Comparison of ENCODE assay signal across 10 cellular contexts in genomic region chr16:27405546-27406451, GRCh38. TPM values are rescaled to one million over a fixed set of nuclear protein-coding genes. Genes with fewer than 3 reads are reported as not detected.
A peak's percentile ranks its signal among the peaks of the same experiment; 100 is the strongest.
DNase-seq lines count a peak whose midpoint lies in the region; ATAC-seq and TF ChIP-seq lines count a peak whose summit lies in the region.
"Had no signal": no experiment of that assay in that cellular context is flagged by ENCODE, and none has a peak within 500 bp of the region (broad histone marks: within the 10 kb centered on the region; RNA-seq: fewer than 3 reads in every experiment).

No MANE protein-coding gene starts in this region.

- H3K4me1 Mint-ChIP-seq in central memory CD8-positive, alpha-beta T cell = peaks cover 81% of the 10 kb centered on the region

- peaks cover 4% of the 10 kb centered on the region for H3K4me1 ChIP-seq in testis

- no peak for TF ChIP-seq CTCF in testis (IDR thresholded peaks at IDR 0.05)

- H3K27ac ChIP-seq in testis = no peak overlapping the region
- H3K27ac ChIP-seq: dorsolateral prefrontal cortex had no signal

- no peaks in the 10 kb centered on the region for H3K9me3 ChIP-seq in testis

- H3K4me3 ChIP-seq in testis = no peak overlapping the region
- H3K4me3 ChIP-seq: dorsolateral prefrontal cortex had no signal

- peak overlapping the region; percentile 98 for H3K4me3 Mint-ChIP-seq in central memory CD8-positive, alpha-beta T cell

- H3K27ac Mint-ChIP-seq in central memory CD8-positive, alpha-beta T cell (ENCODE audit: low read depth) = peak overlapping the region; percentile 100

- H3K27me3 Mint-ChIP-seq in central memory CD8-positive, alpha-beta T cell = no peaks in the 10 kb centered on the region

- intact Hi-C loops in testis (cut with DNase I; ENCODE audit: low total_unique reads) = no loop called here

- peak; percentile 89 for DNase-seq in activated CD4-positive, alpha-beta T cell treated with anti-CD3 and anti-CD28 coated beads for 48 hours
- no peak for DNase-seq in central memory CD8-positive, alpha-beta T cell (ENCODE audit: low spot score in 2 of 2)
- DNase-seq in stimulated activated CD4-positive, alpha-beta T cell treated with anti-CD3 and anti-CD28 coated beads, TNF-alpha, amount 100 ng/mL, for 4 hours (ENCODE audit: low read depth in 3 of 3) = peak; percentile 48 to 65 (median 52)
- DNase-seq in testis = no peak
- no peak for DNase-seq in SHP77 (lab: John Stamatoyannopoulos, UW)
- DNase-seq in NCI-H1417 treated with DMSO at 0.1 percent for 48 hours (lab: John Stamatoyannopoulos, UW) = no peak
- DNase-seq: dorsolateral prefrontal cortex, SHP77 treated with DMSO at 0.1 percent for 48 hours had no signal

- no peaks in the 10 kb centered on the region for H3K27me3 ChIP-seq in testis

- H3K36me3 ChIP-seq in testis (ENCODE audit: low read depth, missing control alignments) = no peaks in the 10 kb centered on the region

- ATAC-seq in central memory CD8-positive, alpha-beta T cell (replicated peaks; ENCODE audit: extremely low read depth, poor library complexity, severe bottlenecking) = no peak
- no peak for ATAC-seq in GM18867 (IDR thresholded peaks at IDR 0.05; ENCODE audit: unreplicated experiment)

- H3K36me3 Mint-ChIP-seq in central memory CD8-positive, alpha-beta T cell (ENCODE audit: insufficient read depth) = peaks cover 58% of the 10 kb centered on the region

- TF ChIP-seq POLR2A in GM18526 (IDR thresholded peaks at IDR 0.05; ENCODE audit: extremely low read depth, insufficient read length) (peak; percentile 29), testis (IDR thresholded peaks at IDR 0.05) (no peak)

- WGBS in testis, 2 donors = 58 to 62% methylated on average over 16 to 19 of the region's 19 CpGs

- H3K9me3 Mint-ChIP-seq in central memory CD8-positive, alpha-beta T cell = no peaks in the 10 kb centered on the region

RNA-seq across cellular contexts. Expression of gene IL21R, which starts 3.8 kb away (rescaled TPM):
- total RNA-seq in testis = under 1 TPM; 0.31 to 0.87 TPM
- 2.3 TPM for polyA plus RNA-seq in testis (ENCODE audit: insufficient read depth, low read depth, low replicate concordance)

Comparison
In these comparisons a context has a peak if more than half of its experiments do, and no peak if none do; other contexts are left out.
1. DNase-seq: peak in activated CD4-positive, alpha-beta T cell treated with anti-CD3 and anti-CD28 coated beads for 48 hours (single experiment) and stimulated activated CD4-positive, alpha-beta T cell treated with anti-CD3 and anti-CD28 coated beads, TNF-alpha, amount 100 ng/mL, for 4 hours (3 of 3); none in central memory CD8-positive, alpha-beta T cell (0 of 2), testis (single experiment), SHP77 (0 of 2) and NCI-H1417 treated with DMSO at 0.1 percent for 48 hours (single experiment).